1 cellular context compared by ENCODE assay signal in genomic region chr1:25903986-25904385, GRCh38.
TF ChIP-seq lines count a peak whose summit lies in the region.

No MANE protein-coding gene starts in this region.

TF ChIP-seq in HepG2, 621 proteins besides CTCF, POLR2A, EP300 and RAD21:
- TF ChIP-seq BORCS8-MEF2B (CRISPR knock-in tag; IDR thresholded peaks at IDR 0.05) (no peak), ZNF512 (CRISPR knock-in tag; IDR thresholded peaks at IDR 0.05) (no peak), ZNF790 (CRISPR knock-in tag; IDR thresholded peaks at IDR 0.05; ENCODE audit: borderline replicate concordance) (no peak)
